Comparison of ENCODE assay signal across 16 cellular contexts in the genomic region with DNA sequence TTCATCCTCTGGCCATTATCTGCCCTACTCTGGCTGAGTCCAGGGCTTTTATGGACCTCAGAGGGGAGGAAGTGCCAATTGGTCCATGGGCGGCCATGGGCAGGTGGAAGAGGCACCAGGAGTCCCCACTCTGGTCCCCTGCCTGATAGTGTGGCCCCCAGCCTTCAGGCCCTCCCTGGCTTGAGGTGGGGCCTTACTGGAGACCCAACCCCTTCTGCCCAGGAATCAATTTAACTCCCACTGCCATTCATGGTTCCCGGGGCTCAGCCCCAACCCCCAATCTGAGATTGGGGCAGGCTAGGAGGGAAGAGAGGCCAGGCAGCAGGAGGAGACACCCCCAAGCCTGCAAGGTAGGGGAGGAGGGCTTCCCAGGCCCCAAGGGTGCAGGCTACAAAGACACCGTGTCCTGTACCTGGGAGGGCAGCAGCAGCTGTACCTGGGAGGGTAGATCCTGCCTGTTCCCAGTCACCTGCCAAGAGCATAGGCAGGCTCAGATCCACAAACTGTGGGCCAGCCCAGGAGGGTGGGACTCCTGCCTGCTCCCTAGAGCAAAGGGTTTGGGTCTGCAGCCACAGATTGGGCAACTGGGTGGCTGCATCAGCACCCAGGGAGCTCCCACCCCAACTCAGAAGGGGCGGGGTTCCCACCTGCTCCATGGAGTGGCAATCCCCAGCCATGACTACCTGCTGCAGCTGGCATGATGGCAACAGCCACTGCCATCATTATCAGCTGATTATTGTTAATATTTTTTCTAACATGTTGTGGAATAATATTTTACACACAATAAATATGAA.
"Had no signal": no experiment of that assay in that cellular context is flagged by ENCODE, and none has a peak within 500 bp of the region (broad histone marks: within the 10 kb centered on the region; RNA-seq: fewer than 3 reads in every experiment).

No MANE protein-coding gene starts in this region.

- DNase-seq: effector CD4-positive, alpha-beta T cell; foreskin fibroblast; gastrocnemius medialis; head of caudate nucleus; left ventricle myocardium superior; natural killer cell; stimulated activated CD4-positive, alpha-beta T cell treated with anti-CD3 and anti-CD28 coated beads, Interleukin-2, amount 100 ng/mL, for 24 hours; stimulated activated CD4-positive, alpha-beta T cell treated with anti-CD3 and anti-CD28 coated beads, Interleukin-4, amount 100 ng/mL, for 24 hours; trophoblast cell had no signal

- H3K4me1 ChIP-seq: gastrocnemius medialis, pancreas, right lobe of liver, suprapubic skin had no signal

- H3K27me3 ChIP-seq: dorsolateral prefrontal cortex, gastrocnemius medialis, neutrophil, pancreas, right lobe of liver, suprapubic skin had no signal

- H3K36me3 ChIP-seq: gastrocnemius medialis, neutrophil, pancreas, right lobe of liver, suprapubic skin had no signal

- H3K4me3 ChIP-seq: dorsolateral prefrontal cortex, gastrocnemius medialis, lung, pancreas, right lobe of liver, smooth muscle cell, suprapubic skin had no signal

- H3K9me3 ChIP-seq: gastrocnemius medialis, neutrophil, pancreas, right lobe of liver, suprapubic skin had no signal

- H3K27ac ChIP-seq: dorsolateral prefrontal cortex, gastrocnemius medialis, neutrophil, pancreas, right lobe of liver, suprapubic skin had no signal

- ATAC-seq: gastrocnemius medialis, left ventricle myocardium superior, natural killer cell, pancreas, right lobe of liver had no signal
